Comparison of ENCODE assay signal across 8 cellular contexts in genomic region chr20:31720486-31721407, GRCh38. TPM values are rescaled to one million over a fixed set of nuclear protein-coding genes. Genes with fewer than 3 reads are reported as not detected.
A peak's percentile ranks its signal among the peaks of the same experiment; 100 is the strongest.
DNase-seq lines count a peak whose midpoint lies in the region; ATAC-seq and TF ChIP-seq lines count a peak whose summit lies in the region.

No MANE protein-coding gene starts in this region.

- CTCF ChIA-PET in activated CD8-positive, alpha-beta T cell treated with anti-CD3 and anti-CD28 coated beads for 36 hours (lab: Charles Lee), result interaction anchor here (1.0 to 10.1 kb wide), 9 partner anchors 21 to 151 kb away, joined by 3 to 333 read pairs (median 27); no protein-coding TSS in a partner anchor

- peak; percentile 27 for TF ChIP-seq CTCF in activated CD8-positive, alpha-beta T cell treated with anti-CD3 and anti-CD28 coated beads for 36 hours (IDR thresholded peaks at IDR 0.05)
- TF ChIP-seq CTCF in fibroblast of the aortic adventitia (IDR thresholded peaks at IDR 0.05; ENCODE audit: insufficient read depth, low read length) (no peak), psoas muscle (IDR thresholded peaks at IDR 0.05) (no peak)

- H3K27me3 ChIP-seq in psoas muscle (ENCODE audit: insufficient read depth in 3 of 3, low read length in 2 of 3), result no peaks in the 10 kb centered on the region

- peak overlapping the region; percentile 72 for H3K4me3 ChIP-seq in fibroblast of the aortic adventitia (ENCODE audit: low read depth, low read length)
- H3K4me3 ChIP-seq in psoas muscle, result peak overlapping the region; percentile 85

- WGBS in psoas muscle, 3 donors, result 20 to 26% (median 24%) methylated on average over 7 of the region's 7 CpGs

- H3K36me3 Mint-ChIP-seq in activated CD8-positive, alpha-beta T cell treated with anti-CD3 and anti-CD28 coated beads for 36 hours (ENCODE audit: low read depth), result peaks cover 66% of the 10 kb centered on the region

- no peaks in the 10 kb centered on the region for H3K9me3 Mint-ChIP-seq in activated CD8-positive, alpha-beta T cell treated with anti-CD3 and anti-CD28 coated beads for 36 hours

- intact Hi-C loops in activated CD8-positive, alpha-beta T cell treated with anti-CD3 and anti-CD28 coated beads for 36 hours (cut with micrococcal nuclease), result no loop called here
- intact Hi-C loops in psoas muscle (cut with DNase I), result loop anchor here (10.0 kb wide), 2 partner anchors 156 to 314 kb away; no protein-coding TSS in a partner anchor

- H3K4me1 ChIP-seq in psoas muscle, result peaks cover 45% of the 10 kb centered on the region

- peak overlapping the region; percentile 98 for H3K27ac ChIP-seq in psoas muscle

- no peaks in the 10 kb centered on the region for H3K9me3 ChIP-seq in psoas muscle

- peak overlapping the region; percentile 97 for H3K27ac Mint-ChIP-seq in activated CD8-positive, alpha-beta T cell treated with anti-CD3 and anti-CD28 coated beads for 36 hours

- H3K27me3 Mint-ChIP-seq in activated CD8-positive, alpha-beta T cell treated with anti-CD3 and anti-CD28 coated beads for 36 hours, result no peaks in the 10 kb centered on the region

- ATAC-seq in activated CD8-positive, alpha-beta T cell treated with anti-CD3 and anti-CD28 coated beads for 36 hours, result no peak
- no peak for ATAC-seq in psoas muscle

- peak overlapping the region; percentile 97 for H3K4me3 Mint-ChIP-seq in activated CD8-positive, alpha-beta T cell treated with anti-CD3 and anti-CD28 coated beads for 36 hours

- peaks cover 20% of the 10 kb centered on the region for H3K4me1 Mint-ChIP-seq in activated CD8-positive, alpha-beta T cell treated with anti-CD3 and anti-CD28 coated beads for 36 hours (ENCODE audit: low read depth)

- POLR2A ChIA-PET in activated CD8-positive, alpha-beta T cell treated with anti-CD3 and anti-CD28 coated beads for 36 hours (lab: Charles Lee), result interaction anchor here (0.8 to 10.5 kb wide), 7 partner anchors 9 to 62 kb away, joined by 3 to 107 read pairs (median 5); no protein-coding TSS in a partner anchor

- DNase-seq in stimulated activated CD4-positive, alpha-beta T cell treated with anti-CD3 and anti-CD28 coated beads, Interleukin-4, amount 100 ng/mL, for 1 hour, result peak; percentile 35
- DNase-seq in stimulated activated CD4-positive, alpha-beta T cell treated with anti-CD3 and anti-CD28 coated beads, Interleukin-4, amount 100 ng/mL, for 4 hours, result no peak
- DNase-seq in activated CD8-positive, alpha-beta T cell treated with anti-CD3 and anti-CD28 coated beads for 36 hours, result peak; percentile 57
- no peak for DNase-seq in fibroblast of the aortic adventitia (ENCODE audit: low read depth)
- DNase-seq in psoas muscle, result no peak
- DNase-seq in iPS-NIHi11 (ENCODE audit: low spot score), result no peak
- no peak for DNase-seq in NCI-H2196 (lab: John Stamatoyannopoulos, UW; ENCODE audit: unreplicated experiment)
- no peak for DNase-seq in SKM-1 (lab: John Stamatoyannopoulos, UW; ENCODE audit: unreplicated experiment)

- H3K36me3 ChIP-seq in psoas muscle (ENCODE audit: insufficient read depth in 1 of 2, low read depth in 1 of 2), result peaks cover 9 to 47% of the 10 kb centered on the region in 2 donors

RNA-seq across cellular contexts. Expression of gene BCL2L1, which starts 1.9 kb away (rescaled TPM):
- 100 to 1,000 TPM; 182 TPM for total RNA-seq in activated CD8-positive, alpha-beta T cell treated with anti-CD3 and anti-CD28 coated beads for 36 hours
- total RNA-seq in fibroblast of the aortic adventitia (ENCODE audit: low replicate concordance) (59.9 and 101 TPM in 2 replicates), psoas muscle (10 to 100 TPM; 34.5 to 95.1 (median 76.3) TPM)
- 100 to 1,000 TPM in 1 of 3 donors, 10 to 100 TPM in 2; 42.3 to 204 (median 48.2) TPM for polyA plus RNA-seq in psoas muscle

RNA-seq across cellular contexts. Expression of gene TPX2, which starts 18.3 kb away (rescaled TPM):
- 100 to 1,000 TPM; 112 to 113 TPM for total RNA-seq in activated CD8-positive, alpha-beta T cell treated with anti-CD3 and anti-CD28 coated beads for 36 hours
- 6.2 and 91.1 TPM in 2 replicates for total RNA-seq in fibroblast of the aortic adventitia (ENCODE audit: low replicate concordance)
- 1 to 10 TPM in 3 of 4 donors, under 1 TPM in 1; 0.63 to 2.2 (median 1.6) TPM for total RNA-seq in psoas muscle
- 1 to 10 TPM; 2.6 to 8.5 (median 3.4) TPM for polyA plus RNA-seq in psoas muscle

Comparison
In these comparisons a context has a peak if more than half of its experiments do, and no peak if none do; other contexts are left out.
1. DNase-seq: peak in stimulated activated CD4-positive, alpha-beta T cell treated with anti-CD3 and anti-CD28 coated beads, Interleukin-4, amount 100 ng/mL, for 1 hour (single experiment) and activated CD8-positive, alpha-beta T cell treated with anti-CD3 and anti-CD28 coated beads for 36 hours (single experiment); none in stimulated activated CD4-positive, alpha-beta T cell treated with anti-CD3 and anti-CD28 coated beads, Interleukin-4, amount 100 ng/mL, for 4 hours (0 of 2), fibroblast of the aortic adventitia (single experiment), psoas muscle (0 of 2), iPS-NIHi11 (single experiment), NCI-H2196 (single experiment) and SKM-1 (single experiment).